ENCODE assay signal across 8 cellular contexts in genomic region chr1:143884932-143885574, GRCh38.
A peak's percentile ranks its signal among the peaks of the same experiment; 100 is the strongest.
DNase-seq lines count a peak whose midpoint lies in the region; ATAC-seq lines count a peak whose summit lies in the region.
"Not testable (repeated sequence)": the region's sequence is repeated elsewhere in the genome, so short reads cannot be mapped to it uniquely, and the experiment has no call there.

No MANE protein-coding gene starts in this region.

- ATAC-seq in GM18868 (IDR thresholded peaks at IDR 0.05; ENCODE audit: unreplicated experiment) (peak; percentile 96), HG02885 (IDR thresholded peaks at IDR 0.05; ENCODE audit: poor library complexity, unreplicated experiment) (peak; percentile 94), left colon (peak; percentile 96)

- intact Hi-C loops in left colon (cut with DNase I, micrococcal nuclease) = not testable (repeated sequence)

- peak; percentile 25 for DNase-seq in A172 (ENCODE audit: low spot score)
- DNase-seq in NCI-H2171 (lab: John Stamatoyannopoulos, UW) = peak; percentile 9
- peak; percentile 23 to 58 for DNase-seq in activated CD4-positive, alpha-beta T cell treated with anti-CD3 and anti-CD28 coated beads, Interleukin-2, amount 50 U/mL, for 24 hours (ENCODE audit: low read depth in 1 of 2, low spot score in 1 of 2)
- DNase-seq in central memory CD4-positive, alpha-beta T cell = peak; percentile 44
- DNase-seq in left colon = peak in 1 of 2 donors; percentile 52
- DNase-seq in stimulated activated CD4-positive, alpha-beta T cell treated with anti-CD3 and anti-CD28 coated beads, Interleukin-1b, Interleukin-23, amount 100 ng/mL, for 1 hour (ENCODE audit: low read depth in 2 of 2) = peak; percentile 33 to 42
